In the genomic region with DNA sequence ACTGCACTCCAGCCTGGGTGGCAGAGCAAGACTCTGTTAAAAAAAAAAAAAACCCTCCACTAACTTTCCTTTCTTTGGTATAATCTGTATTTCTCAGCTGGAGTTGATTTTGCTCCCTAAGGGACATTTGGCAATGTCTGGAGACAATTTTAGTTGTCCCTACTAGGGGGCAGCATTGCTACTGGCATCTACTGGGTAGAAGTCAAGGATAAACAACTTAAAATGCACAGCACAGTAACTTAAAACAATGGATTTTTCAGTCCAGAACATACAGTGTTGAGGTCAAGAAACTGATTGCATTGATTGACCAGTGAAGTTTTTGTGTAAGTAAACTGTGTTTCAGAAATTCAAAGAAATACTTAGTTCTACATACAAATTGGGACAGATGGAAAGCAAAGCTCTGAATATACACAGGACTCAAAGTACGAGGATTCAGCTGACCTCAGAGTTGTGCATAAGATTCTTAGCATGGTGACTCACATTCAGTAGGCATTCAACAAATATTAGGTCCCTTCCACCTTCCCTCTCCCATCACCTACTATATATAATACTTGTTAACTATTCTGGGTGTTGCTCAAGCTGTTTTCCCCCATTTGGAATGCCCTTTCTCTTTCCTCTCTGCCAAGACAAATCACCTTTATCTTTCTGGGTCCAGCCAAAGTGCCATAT, we compare ENCODE assay signal across 9 cellular contexts. TPM values are rescaled to one million over a fixed set of nuclear protein-coding genes. Genes with fewer than 3 reads are reported as not detected.
A peak's percentile ranks its signal among the peaks of the same experiment; 100 is the strongest.
DNase-seq lines count a peak whose midpoint lies in the region; ATAC-seq, FAIRE-seq and TF ChIP-seq lines count a peak whose summit lies in the region.
"Had no signal": no experiment of that assay in that cellular context is flagged by ENCODE, and none has a peak within 500 bp of the region (broad histone marks: within the 10 kb centered on the region; RNA-seq: fewer than 3 reads in every experiment).

No MANE protein-coding gene starts in this region.

- no peak overlapping the region for H3K18ac ChIP-seq in IMR-90 (ENCODE audit: low read depth, low read length)

- H3K27ac ChIP-seq in IMR-90 (ENCODE audit: insufficient read depth, low read length) = no peak overlapping the region
- no peak overlapping the region for H3K27ac ChIP-seq in astrocyte (ENCODE audit: low read depth, low read length)
- no peak overlapping the region for H3K27ac ChIP-seq in left lung
- H3K27ac ChIP-seq in transverse colon = no peak overlapping the region

- H3K4me1 Mint-ChIP-seq in astrocyte (ENCODE audit: low read depth, unreplicated experiment) = peaks cover 3% of the 10 kb centered on the region

- no peak overlapping the region for H2AK5ac ChIP-seq in IMR-90 (ENCODE audit: low read depth, low read length)

- BruUV-seq in IMR-90 (replicated peaks; lab: Mats Ljungman, UMichigan) = no TSS peak

- no peak overlapping the region for H3K14ac ChIP-seq in IMR-90 (replicated peaks; ENCODE audit: low read depth, low read length)

- CTCF ChIA-PET in IMR-90 (lab: Yijun Ruan, JAX) = interaction anchor here (0.6 to 0.7 kb wide), 2 partner anchors 40 to 999 kb away, joined by 3 to 4 read pairs; no protein-coding TSS in a partner anchor

- H3K79me2 ChIP-seq in astrocyte (ENCODE audit: insufficient read depth, low read length) = no peaks in the 10 kb centered on the region

- H2AFZ ChIP-seq in IMR-90 (replicated peaks; ENCODE audit: low read length, poor library complexity) = no peak overlapping the region
- H2AFZ ChIP-seq in astrocyte (ENCODE audit: low read depth, low read length) = no peak overlapping the region

- no peak overlapping the region for H3K23ac ChIP-seq in IMR-90 (ENCODE audit: low read depth, low read length)

- TF ChIP-seq CTCF in IMR-90 (conservative IDR thresholded peaks at IDR 0.05; ENCODE audit: low read depth, low read length) (peak; percentile 31; the same call in 1 of the 2 replicates), astrocyte (IDR thresholded peaks at IDR 0.05; ENCODE audit: insufficient read depth, low read depth, low read length) (peak; percentile 53), left lung (IDR thresholded peaks at IDR 0.05) (no peak), transverse colon (IDR thresholded peaks at IDR 0.05) (peak in 1 of 5 experiments; percentile 14)

- H3K4me2 ChIP-seq in IMR-90 (ENCODE audit: low read depth, low read length) (peak overlapping the region; percentile 74; the same call in 1 of the 2 replicates), astrocyte (ENCODE audit: low read length) (peak overlapping the region; percentile 57)

- H3K9me1 ChIP-seq in IMR-90 (ENCODE audit: insufficient read depth, low read length) = no peaks in the 10 kb centered on the region

- POLR2A ChIA-PET in IMR-90 (lab: Charles Lee; ENCODE audit: unreplicated experiment) = interaction anchor here (0.6 kb wide), 1 partner anchor 347 kb away, joined by 4 read pairs; no protein-coding TSS in a partner anchor

- intact Hi-C loops in IMR-90 (cut with micrococcal nuclease) = loop anchor here (5.0 kb wide), 1 partner anchor 871 kb away; no protein-coding TSS in a partner anchor
- intact Hi-C loops in left lung (cut with DNase I) = no loop called here
- intact Hi-C loops in transverse colon (cut with DNase I; ENCODE audit: low total_unique reads) = no loop called here

- WGBS in IMR-90 (ENCODE audit: extremely low coverage in 2 of 2, insufficient read length in 1 of 2), 2 experiments = no CpG with 5 or more reads among the region's 1 CpG
- 26% methylated on average over 1 of the region's 1 CpG; no CpG with 5 or more reads in 1 of the 2 donors for WGBS in transverse colon (ENCODE audit: low coverage in 1 of 2), 2 donors

- no peak overlapping the region for H3K56ac ChIP-seq in IMR-90 (ENCODE audit: extremely low read depth, insufficient read depth, low read length)

- TF ChIP-seq POLR2A in IMR-90 (IDR thresholded peaks at IDR 0.05; ENCODE audit: low read depth, low read length) (no peak), transverse colon (IDR thresholded peaks at IDR 0.05) (no peak)

- H3K27me3 ChIP-seq in IMR-90 (ENCODE audit: control insufficient read depth, insufficient read depth, low read length) (no peaks in the 10 kb centered on the region), astrocyte (ENCODE audit: insufficient read depth, low read length) (no peaks in the 10 kb centered on the region), left lung (no peaks in the 10 kb centered on the region), transverse colon (no peaks in the 10 kb centered on the region)

- in situ Hi-C loops in IMR-90 (cut with MboI; ENCODE audit: low sequenced_read_pairs) (no loop called here), transverse colon (cut with MboI; ENCODE audit: low pct_ligation_motif_present in 1 of 4, low pct_unique_long_range_greater_than_20kb in 1 of 4, low sequenced_read_pairs in 3 of 4) (no loop called here)

- DNase-seq in D341Med (ENCODE audit: low spot score) (peak; percentile 22), IMR-90 (peak; percentile 39), astrocyte (ENCODE audit: low read depth) (peak; percentile 34), left lung (no peak), transverse colon (no peak)
- DNase-seq: stimulated activated naive CD4-positive, alpha-beta T cell had no signal

- no peaks in the 10 kb centered on the region for H3K27me3 Mint-ChIP-seq in astrocyte (ENCODE audit: low read depth, unreplicated experiment)

- H4K5ac ChIP-seq in IMR-90 (ENCODE audit: low read depth, low read length) = no peak overlapping the region

- ATAC-seq in IMR-90 (ENCODE audit: low read depth) (peak; percentile 77), left lung (peak; percentile 55), GM21367 (IDR thresholded peaks at IDR 0.05; ENCODE audit: unreplicated experiment) (no peak), GM18498 (IDR thresholded peaks at IDR 0.05; ENCODE audit: unreplicated experiment) (no peak), HG02588 (IDR thresholded peaks at IDR 0.05; ENCODE audit: unreplicated experiment) (no peak)

- no peaks in the 10 kb centered on the region for H3K36me3 Mint-ChIP-seq in astrocyte (ENCODE audit: low read depth, unreplicated experiment)

- TF ChIP-seq RAD21 in IMR-90 (IDR thresholded peaks at IDR 0.05; ENCODE audit: low read length) = 0 out of 2 replicates have a peak, but pooled peaks have one; percentile 10

- H3K36me3 ChIP-seq in IMR-90 (ENCODE audit: control insufficient read depth, insufficient read depth, low read length) (no peaks in the 10 kb centered on the region), astrocyte (ENCODE audit: insufficient read depth, low read length) (no peaks in the 10 kb centered on the region), left lung (no peaks in the 10 kb centered on the region), transverse colon (no peaks in the 10 kb centered on the region)

- dilution Hi-C loops in IMR-90 (cut with HindIII; ENCODE audit: low sequenced_read_pairs, unreplicated experiment) = no loop called here

- no peak overlapping the region for H4K91ac ChIP-seq in IMR-90 (ENCODE audit: insufficient read depth, low read depth, low read length)

- no peaks in the 10 kb centered on the region for H3K4me1 ChIP-seq in IMR-90 (ENCODE audit: control insufficient read depth, insufficient read depth, low read length)
- H3K4me1 ChIP-seq in astrocyte (ENCODE audit: insufficient read depth, low read length) = no peaks in the 10 kb centered on the region
- H3K4me1 ChIP-seq in left lung = no peaks in the 10 kb centered on the region
- peaks cover 0 to 2% (median 0%) of the 10 kb centered on the region in 4 donors for H3K4me1 ChIP-seq in transverse colon

- H2BK120ac ChIP-seq in IMR-90 (ENCODE audit: low read depth, low read length) = no peak overlapping the region

- no peak overlapping the region for H2AK9ac ChIP-seq in IMR-90 (replicated peaks; ENCODE audit: low read depth, low read length, poor library complexity)

- H3K79me1 ChIP-seq in IMR-90 (ENCODE audit: low read depth in 1 of 2, low read length in 2 of 2) = no peaks in the 10 kb centered on the region

- H3K9me3 Mint-ChIP-seq in astrocyte (ENCODE audit: unreplicated experiment) = no peaks in the 10 kb centered on the region

- no peak overlapping the region for H3K4me3 ChIP-seq in IMR-90 (ENCODE audit: insufficient read depth, low read depth, low read length)
- no peak overlapping the region for H3K4me3 ChIP-seq in astrocyte (ENCODE audit: insufficient read depth, low read depth, low read length)
- no peak overlapping the region for H3K4me3 ChIP-seq in left lung
- no peak overlapping the region for H3K4me3 ChIP-seq in transverse colon

- no peak for TF ChIP-seq EP300 in transverse colon (IDR thresholded peaks at IDR 0.05; ENCODE audit: low read depth)

- no peak overlapping the region for H4K8ac ChIP-seq in IMR-90 (ENCODE audit: low read depth in 2 of 2, low read length in 2 of 2)

- FAIRE-seq in astrocyte (lab: Jason Lieb, UNC) = peak; percentile 79

- no peak overlapping the region for H2BK15ac ChIP-seq in IMR-90 (ENCODE audit: low read depth, low read length)

- no peak overlapping the region for H3K27ac Mint-ChIP-seq in astrocyte (ENCODE audit: unreplicated experiment)

- H3K4me3 Mint-ChIP-seq in astrocyte (ENCODE audit: unreplicated experiment) = no peak overlapping the region

- H3K4ac ChIP-seq in IMR-90 (ENCODE audit: low read depth, low read length) = no peak overlapping the region

- no peak overlapping the region for H2BK5ac ChIP-seq in IMR-90 (ENCODE audit: low read depth, low read length, poor library complexity, severe bottlenecking)

- H4K20me1 ChIP-seq in IMR-90 (ENCODE audit: insufficient read depth, low read length) (no peaks in the 10 kb centered on the region), astrocyte (ENCODE audit: insufficient read depth, low read length) (no peaks in the 10 kb centered on the region)

- no peak overlapping the region for H3K9ac ChIP-seq in IMR-90 (ENCODE audit: low read depth, low read length)
- H3K9ac ChIP-seq in astrocyte (ENCODE audit: low read length) = no peak overlapping the region

- H2BK20ac ChIP-seq in IMR-90 (ENCODE audit: low read depth, low read length) = no peak overlapping the region

- H3K9me3 ChIP-seq in IMR-90 (ENCODE audit: control insufficient read depth, insufficient read depth, low read length) (no peaks in the 10 kb centered on the region), astrocyte (ENCODE audit: insufficient read depth, low read depth, low read length) (no peaks in the 10 kb centered on the region), left lung (no peaks in the 10 kb centered on the region), transverse colon (no peaks in the 10 kb centered on the region)

TF ChIP-seq in IMR-90, 13 proteins besides CTCF, POLR2A, EP300 and RAD21 (continues in another document):
- no peak for TF ChIP-seq CEBPB (IDR thresholded peaks at IDR 0.05; ENCODE audit: low read depth, low read length)
- TF ChIP-seq NFE2L2 (IDR thresholded peaks at IDR 0.05; ENCODE audit: low read depth, low read length) = no peak

RNA-seq across cellular contexts. Expression of a gene that starts 8.8 kb away (rescaled TPM):
- total RNA-seq in IMR-90 (2012; rRNA removed) (not detected in 2 replicates), astrocyte (not detected in 2 replicates), left lung (not detected), transverse colon (not detected)
- polyA plus RNA-seq in IMR-90 (2012; rRNA removed) = not detected in 2 replicates
- not detected in 2 replicates for polyA plus RNA-seq in IMR-90 (2012; cell fraction: cytosol; rRNA removed)
- not detected in 2 replicates for polyA plus RNA-seq in IMR-90 (2012; cell fraction: nucleus; rRNA removed; ENCODE audit: low replicate concordance)

Comparison
In these comparisons a context has a peak if more than half of its experiments do, and no peak if none do; other contexts are left out.
1. DNase-seq: peak in D341Med (single experiment), IMR-90 (single experiment) and astrocyte (single experiment); none in left lung (0 of 2) and transverse colon (single experiment).
2. ATAC-seq: peak in IMR-90 (single experiment) and left lung (single experiment); none in GM21367 (single experiment), GM18498 (single experiment) and HG02588 (single experiment).
3. CTCF ChIP-seq: peak in IMR-90 (single experiment) and astrocyte (single experiment); none in left lung (0 of 2).